15 cellular contexts compared by ENCODE assay signal in the genomic region with DNA sequence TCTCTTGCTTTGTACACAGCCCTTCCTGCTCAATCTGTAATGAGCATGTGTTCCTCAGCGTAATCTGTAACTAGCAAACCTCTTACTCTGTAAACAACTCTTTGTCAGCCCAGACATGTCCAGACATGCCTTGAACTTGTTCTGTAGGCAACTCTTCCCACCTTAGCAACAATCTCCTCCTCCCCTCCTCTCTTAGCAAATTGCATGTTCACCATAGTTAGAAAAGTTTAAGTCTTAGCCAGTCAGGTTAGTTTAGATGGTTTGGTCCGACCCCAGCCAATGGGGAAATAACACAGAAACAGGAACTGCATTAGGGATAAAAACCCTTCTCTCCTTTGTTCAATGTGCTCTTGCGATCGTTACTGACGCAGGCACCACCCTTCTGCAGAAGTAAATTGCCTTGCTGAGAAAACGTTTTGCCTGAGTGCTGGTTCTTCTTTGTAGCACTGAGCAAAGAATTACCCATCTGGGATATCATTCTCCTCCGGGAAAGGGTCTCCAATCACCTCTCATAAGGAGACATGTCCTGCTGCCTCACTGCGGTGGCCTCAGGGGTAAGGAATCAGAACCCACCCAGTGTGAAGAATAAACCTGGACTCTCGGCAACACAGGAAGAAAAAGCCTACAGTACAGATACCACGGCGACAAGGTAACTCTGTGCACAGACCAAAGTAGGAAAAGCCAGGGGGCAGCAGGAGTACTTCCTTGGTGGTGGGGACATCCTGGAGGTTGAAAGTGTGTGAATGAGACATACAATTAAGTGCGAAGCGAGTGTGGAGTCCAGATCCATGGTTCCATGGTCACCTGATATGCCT. TPM values are rescaled to one million over a fixed set of nuclear protein-coding genes. Genes with fewer than 3 reads are reported as not detected.
DNase-seq lines count a peak whose midpoint lies in the region; ATAC-seq, FAIRE-seq and TF ChIP-seq lines count a peak whose summit lies in the region.
"Had no signal": no experiment of that assay in that cellular context is flagged by ENCODE, and none has a peak within 500 bp of the region (broad histone marks: within the 10 kb centered on the region; RNA-seq: fewer than 3 reads in every experiment).

No MANE protein-coding gene starts in this region.

- no peaks in the 10 kb centered on the region for H3K27me3 Mint-ChIP-seq in activated CD8-positive, alpha-beta T cell treated with anti-CD3 and anti-CD28 coated beads, Interleukin-2, amount 10 ng/mL, durations not matched to agents 7 days and 5 days (ENCODE audit: low read depth)

- peaks cover 2% of the 10 kb centered on the region for H3K4me1 Mint-ChIP-seq in activated CD8-positive, alpha-beta T cell treated with anti-CD3 and anti-CD28 coated beads, Interleukin-2, amount 10 ng/mL, durations not matched to agents 7 days and 5 days (ENCODE audit: low read depth)

- FAIRE-seq in GM12892 (lab: Jason Lieb, UNC), result peak; percentile 9

- in situ Hi-C loops in ACHN (cut with HindIII; ENCODE audit: low pct_ligation_motif_present, low pct_unique_long_range_greater_than_20kb, low sequenced_read_pairs), result no loop called here

- ATAC-seq in activated CD8-positive, alpha-beta T cell treated with anti-CD3 and anti-CD28 coated beads, Interleukin-2, amount 10 ng/mL, durations not matched to agents 7 days and 5 days, result peak; percentile 44
- peak; percentile 62 for ATAC-seq in foreskin keratinocyte
- ATAC-seq in GM18861 (IDR thresholded peaks at IDR 0.05; ENCODE audit: unreplicated experiment), result no peak
- no peak for ATAC-seq in HG02885 (IDR thresholded peaks at IDR 0.05; ENCODE audit: poor library complexity, unreplicated experiment)

- DNase-seq in ACHN, result peak; percentile 4
- DNase-seq in GM12892 (ENCODE audit: insufficient read length), result no peak
- DNase-seq in activated CD8-positive, alpha-beta T cell treated with anti-CD3 and anti-CD28 coated beads, Interleukin-2, amount 10 ng/mL, durations not matched to agents 7 days and 5 days, result no peak
- DNase-seq in foreskin keratinocyte, result peak; percentile 40 to 64
- DNase-seq in stimulated activated CD4-positive, alpha-beta T cell treated with anti-CD3 and anti-CD28 coated beads, Interleukin-4, amount 100 ng/mL, for 24 hours, result no peak
- no peak for DNase-seq in GOT3 (lab: John Stamatoyannopoulos, UW)
- DNase-seq: activated CD4-positive, alpha-beta T cell treated with anti-CD3 and anti-CD28 coated beads for 48 hours; caudate nucleus; HCEC 1CT; NCI-H187 treated with DMSO at 0.1 percent for 48 hours; SHP77 treated with DMSO at 0.1 percent for 48 hours; stimulated activated CD4-positive, alpha-beta T cell treated with anti-CD3 and anti-CD28 coated beads, Interleukin-12 subunit alpha, Interleukin-12 subunit beta, amount 100 ng/mL, for 4 hours; stimulated activated naive CD4-positive, alpha-beta T cell had no signal

- no peak for TF ChIP-seq POLR2A in GM12892 (IDR thresholded peaks at IDR 0.05; ENCODE audit: low read depth, low read length)

- no peak for TF ChIP-seq CTCF in foreskin keratinocyte (conservative IDR thresholded peaks at IDR 0.05)

- POLR2A ChIA-PET in activated CD8-positive, alpha-beta T cell treated with anti-CD3 and anti-CD28 coated beads, Interleukin-2, amount 10 ng/mL, durations not matched to agents 7 days and 5 days (lab: Charles Lee), result no interaction called here

- no peak overlapping the region for H3K27ac ChIP-seq in foreskin keratinocyte

- H3K4me1 ChIP-seq in foreskin keratinocyte, result no peaks in the 10 kb centered on the region

- no peaks in the 10 kb centered on the region for H3K27me3 ChIP-seq in foreskin keratinocyte

- H3K9me3 Mint-ChIP-seq in activated CD8-positive, alpha-beta T cell treated with anti-CD3 and anti-CD28 coated beads, Interleukin-2, amount 10 ng/mL, durations not matched to agents 7 days and 5 days (ENCODE audit: insufficient read depth), result peaks cover 44% of the 10 kb centered on the region

- CTCF ChIA-PET in activated CD8-positive, alpha-beta T cell treated with anti-CD3 and anti-CD28 coated beads, Interleukin-2, amount 10 ng/mL, durations not matched to agents 7 days and 5 days (lab: Charles Lee), result interaction anchor here (1.0 to 2.4 kb wide), 5 partner anchors 9 to 23 kb away, joined by 3 to 15 read pairs (median 4); no protein-coding TSS in a partner anchor

- H3K27ac Mint-ChIP-seq in activated CD8-positive, alpha-beta T cell treated with anti-CD3 and anti-CD28 coated beads, Interleukin-2, amount 10 ng/mL, durations not matched to agents 7 days and 5 days, result peak overlapping the region; percentile 69

- no peak overlapping the region for H3K4me3 Mint-ChIP-seq in activated CD8-positive, alpha-beta T cell treated with anti-CD3 and anti-CD28 coated beads, Interleukin-2, amount 10 ng/mL, durations not matched to agents 7 days and 5 days

- peaks cover 57% of the 10 kb centered on the region for H3K36me3 Mint-ChIP-seq in activated CD8-positive, alpha-beta T cell treated with anti-CD3 and anti-CD28 coated beads, Interleukin-2, amount 10 ng/mL, durations not matched to agents 7 days and 5 days (ENCODE audit: low read depth)

RNA-seq across cellular contexts. Expression of a gene that starts 26.2 kb away (rescaled TPM):
- 0.49 TPM for polyA plus RNA-seq in GM12892 (2012; ENCODE audit: missing spikeins)
- not detected for total RNA-seq in activated CD8-positive, alpha-beta T cell treated with anti-CD3 and anti-CD28 coated beads, Interleukin-2, amount 10 ng/mL, durations not matched to agents 7 days and 5 days
- total RNA-seq in foreskin keratinocyte, result not detected in 2 replicates
- polyA plus RNA-seq in foreskin keratinocyte, result not detected in 2 replicates

Comparison
In these comparisons a context has a peak if more than half of its experiments do, and no peak if none do; other contexts are left out.
1. DNase-seq: peak in ACHN (single experiment) and foreskin keratinocyte (2 of 2); none in GM12892 (single experiment), activated CD8-positive, alpha-beta T cell treated with anti-CD3 and anti-CD28 coated beads, Interleukin-2, amount 10 ng/mL, durations not matched to agents 7 days and 5 days (single experiment), stimulated activated CD4-positive, alpha-beta T cell treated with anti-CD3 and anti-CD28 coated beads, Interleukin-4, amount 100 ng/mL, for 24 hours (single experiment) and GOT3 (single experiment).
2. ATAC-seq: peak in activated CD8-positive, alpha-beta T cell treated with anti-CD3 and anti-CD28 coated beads, Interleukin-2, amount 10 ng/mL, durations not matched to agents 7 days and 5 days (single experiment) and foreskin keratinocyte (single experiment); none in GM18861 (single experiment) and HG02885 (single experiment).